Comparison of ENCODE assay signal across 11 cellular contexts in the genomic region with DNA sequence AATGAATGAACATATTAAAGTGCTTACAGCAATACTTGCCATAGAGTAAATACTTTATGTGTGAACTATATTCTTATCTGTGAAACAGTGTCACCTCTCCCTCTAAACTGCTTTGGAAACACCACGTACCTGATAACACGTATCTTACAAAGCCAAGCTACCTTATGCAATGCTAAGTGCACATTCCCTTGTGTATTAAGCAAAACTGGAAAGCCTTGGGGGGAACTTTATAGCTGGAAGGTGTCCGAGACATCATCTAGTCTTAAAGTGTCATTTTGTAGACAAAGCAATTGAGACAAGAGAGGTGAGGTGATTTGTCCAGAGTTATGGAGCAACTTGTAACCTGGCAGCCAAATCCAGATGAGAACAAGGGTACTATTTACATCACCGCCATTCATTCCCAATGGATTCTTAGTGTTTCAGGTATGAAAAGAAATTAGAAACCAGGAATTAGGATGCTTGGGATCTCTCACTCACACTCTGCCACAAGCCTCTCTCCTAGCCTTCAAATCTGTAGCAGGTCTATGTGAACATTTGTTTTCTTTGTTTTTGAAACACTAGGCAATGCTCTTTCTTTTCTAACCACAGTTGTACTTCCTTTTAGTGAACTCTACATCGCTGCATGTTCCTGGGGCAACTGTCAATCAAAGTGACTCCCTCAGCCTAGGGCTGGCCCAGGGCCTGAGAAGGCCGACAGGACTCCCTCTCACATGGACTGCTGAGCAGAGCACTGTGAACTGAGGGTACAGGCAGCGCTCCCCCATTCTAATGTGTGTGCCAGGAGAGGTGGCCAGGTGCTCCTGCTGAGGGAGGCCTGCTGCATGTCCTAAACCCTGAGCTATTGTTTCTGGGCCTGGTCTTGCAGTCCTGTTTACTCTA. TPM values are rescaled to one million over a fixed set of nuclear protein-coding genes. Genes with fewer than 3 reads are reported as not detected.
DNase-seq lines count a peak whose midpoint lies in the region; ATAC-seq and TF ChIP-seq lines count a peak whose summit lies in the region.
"Had no signal": no experiment of that assay in that cellular context is flagged by ENCODE, and none has a peak within 500 bp of the region (broad histone marks: within the 10 kb centered on the region; RNA-seq: fewer than 3 reads in every experiment).

No MANE protein-coding gene starts in this region.

- H3K4me3 ChIP-seq in body of pancreas, result no peak overlapping the region
- H3K4me3 ChIP-seq in heart left ventricle, result no peak overlapping the region
- no peak overlapping the region for H3K4me3 ChIP-seq in esophagus squamous epithelium
- H3K4me3 ChIP-seq: adrenal gland had no signal

- intact Hi-C loops in body of pancreas (cut with DNase I) (loop anchor here (10.0 kb wide), 1 partner anchor 261 kb away; no protein-coding TSS in a partner anchor), heart left ventricle (cut with DNase I) (loop anchor here in 5 of 10 donors (10.0 kb wide), 3 partner anchors 129 to 261 kb away; no protein-coding TSS in a partner anchor), esophagus squamous epithelium (cut with DNase I) (no loop called here)

- DNase-seq in germinal center (ENCODE audit: low spot score) (peak; percentile 71), body of pancreas (no peak), heart left ventricle (no peak), esophagus squamous epithelium (lab: John Stamatoyannopoulos, UW) (no peak)
- no peak for DNase-seq in activated naive CD4-positive, alpha-beta T cell treated with anti-CD3 and anti-CD28 coated beads, Interleukin-2, amount 50 U/mL, for 16 hours
- DNase-seq: adrenal gland, mesendoderm had no signal

- no peaks in the 10 kb centered on the region for H3K9me3 ChIP-seq in body of pancreas
- no peaks in the 10 kb centered on the region for H3K9me3 ChIP-seq in heart left ventricle
- no peaks in the 10 kb centered on the region for H3K9me3 ChIP-seq in esophagus squamous epithelium
- H3K9me3 ChIP-seq: adrenal gland had no signal

- H3K36me3 ChIP-seq in body of pancreas (replicated peaks in 1 of 2; ENCODE audit: insufficient read depth in 1 of 2, low read depth in 2 of 2) (no peaks in the 10 kb centered on the region), heart left ventricle (no peaks in the 10 kb centered on the region), esophagus squamous epithelium (no peaks in the 10 kb centered on the region)
- H3K36me3 ChIP-seq: adrenal gland had no signal

- H3K4me1 ChIP-seq in body of pancreas, result no peaks in the 10 kb centered on the region
- no peaks in the 10 kb centered on the region for H3K4me1 ChIP-seq in heart left ventricle
- H3K4me1 ChIP-seq in esophagus squamous epithelium, result peaks cover 0 to 44% (median 8%) of the 10 kb centered on the region in 3 donors
- H3K4me1 ChIP-seq: adrenal gland had no signal

- ATAC-seq in GM18520 (IDR thresholded peaks at IDR 0.05; ENCODE audit: unreplicated experiment) (peak; percentile 66), GM21515 (IDR thresholded peaks at IDR 0.05; ENCODE audit: unreplicated experiment) (peak; percentile 78), HG03139 (IDR thresholded peaks at IDR 0.05; ENCODE audit: unreplicated experiment) (peak; percentile 81), body of pancreas (no peak), heart left ventricle (no peak)
- ATAC-seq: activated CD4-positive, CD25-positive, alpha-beta regulatory T cell treated with anti-CD3 and anti-CD28 coated beads, Interleukin-2, amount 50 U/mL, for 24 hours had no signal

- no peak overlapping the region for H3K27ac ChIP-seq in body of pancreas
- no peak overlapping the region for H3K27ac ChIP-seq in heart left ventricle
- H3K27ac ChIP-seq in esophagus squamous epithelium, result peak overlapping the region in 2 of 4 donors; percentile 44 to 64
- H3K27ac ChIP-seq: adrenal gland had no signal

- H3K27me3 ChIP-seq in body of pancreas, result no peaks in the 10 kb centered on the region
- peaks cover 0 to 4% (median 0%) of the 10 kb centered on the region in 9 donors for H3K27me3 ChIP-seq in heart left ventricle
- no peaks in the 10 kb centered on the region for H3K27me3 ChIP-seq in esophagus squamous epithelium
- H3K27me3 ChIP-seq: adrenal gland had no signal

- whole genome bisulfite sequencing in body of pancreas, 2 donors, result 68 to 71% methylated on average over 7 of the region's 7 CpGs
- WGBS in heart left ventricle, 4 donors, result 79 to 85% (median 82%) methylated on average over 7 of the region's 7 CpGs
- WGBS in esophagus squamous epithelium, 2 donors, result 72 to 92% methylated on average over 5 of the region's 7 CpGs

- no peak for TF ChIP-seq POLR2A in body of pancreas (IDR thresholded peaks at IDR 0.05)
- TF ChIP-seq POLR2A in heart left ventricle (IDR thresholded peaks at IDR 0.05), result no peak
- TF ChIP-seq POLR2A in esophagus squamous epithelium (IDR thresholded peaks at IDR 0.05), result no peak

- TF ChIP-seq CTCF in body of pancreas (IDR thresholded peaks at IDR 0.05), result no peak
- TF ChIP-seq CTCF in heart left ventricle (IDR thresholded peaks at IDR 0.05), result no peak
- no peak for TF ChIP-seq CTCF in esophagus squamous epithelium (IDR thresholded peaks at IDR 0.05)

RNA-seq across cellular contexts. Expression of a gene that starts 13.9 kb away (rescaled TPM):
- 10 to 100 TPM; 14.8 to 20.2 TPM for total RNA-seq in body of pancreas
- 100 to 1,000 TPM in 1 of 9 donors, 10 to 100 TPM in 8; 41.8 to 119 (median 78.9) TPM for total RNA-seq in heart left ventricle
- polyA plus RNA-seq in heart left ventricle, result 10 to 100 TPM; 38.5 to 90.7 TPM
- 100 to 1,000 TPM in 1 of 4 donors, 10 to 100 TPM in 3; 36.7 to 146 (median 73.5) TPM for total RNA-seq in esophagus squamous epithelium

Comparison
In these comparisons a context has a peak if more than half of its experiments do, and no peak if none do; other contexts are left out.
1. ATAC-seq: peak in GM18520 (single experiment), GM21515 (single experiment) and HG03139 (single experiment); none in body of pancreas (single experiment) and heart left ventricle (0 of 4).